In genomic region chr2:33441235-33441810, GRCh38 we compare ENCODE assay signal across 8 cellular contexts. TPM values are rescaled to one million over a fixed set of nuclear protein-coding genes. Genes with fewer than 3 reads are reported as not detected.
DNase-seq lines count a peak whose midpoint lies in the region; ATAC-seq, FAIRE-seq and TF ChIP-seq lines count a peak whose summit lies in the region.

No MANE protein-coding gene starts in this region.

- H3K27ac ChIP-seq in OCI-LY7 (ENCODE audit: low read depth, low read length, poor library complexity, severe bottlenecking) (no peak overlapping the region), mammary epithelial cell (ENCODE audit: insufficient read depth, low read depth, low read length) (no peak overlapping the region), kidney (ENCODE audit: low read depth in 2 of 2, low read length in 2 of 2) (no peak overlapping the region), transverse colon (no peak overlapping the region)

- DNase-seq in Calu3 = peak; percentile 49
- peak; percentile 63 for DNase-seq in OCI-LY7 (ENCODE audit: low spot score)
- peak; percentile 51 for DNase-seq in mammary epithelial cell
- DNase-seq in kidney = no peak
- peak; percentile 15 for DNase-seq in transverse colon
- no peak for DNase-seq in activated T-helper 2 cell treated with anti-CD3 and anti-CD28 coated beads, Interferon-gamma antibody, Interleukin-2, Interleukin-4, amounts not matched to agents 10 μg/mL and 5 μg/mL and 100 μg/mL, durations not matched to agents 14 hours and 24 hours and 36 hours (ENCODE audit: low spot score)

- BruUV-seq in Calu3 (replicated peaks; lab: Mats Ljungman, UMichigan) (no TSS peak), OCI-LY7 (replicated peaks; lab: Mats Ljungman, UMichigan) (no TSS peak), mammary epithelial cell (replicated peaks; lab: Mats Ljungman, UMichigan) (no TSS peak)

- peak; percentile 23 for FAIRE-seq in kidney (lab: Jason Lieb, UNC)

- H2AFZ ChIP-seq in OCI-LY7 (ENCODE audit: low read length) = no peak overlapping the region
- H2AFZ ChIP-seq in mammary epithelial cell (ENCODE audit: low read depth, low read length) = no peak overlapping the region

- H3K79me2 ChIP-seq in OCI-LY7 (ENCODE audit: insufficient read depth, low read depth, low read length) (no peaks in the 10 kb centered on the region), mammary epithelial cell (ENCODE audit: insufficient read depth, low read length) (no peaks in the 10 kb centered on the region)

- H3K27me3 ChIP-seq in mammary epithelial cell (ENCODE audit: insufficient read depth, low read length) (no peaks in the 10 kb centered on the region), transverse colon (no peaks in the 10 kb centered on the region)

- in situ Hi-C loops in mammary epithelial cell (cut with MboI; ENCODE audit: low sequenced_read_pairs in 2 of 2) (no loop called here), transverse colon (cut with MboI; ENCODE audit: low pct_ligation_motif_present in 1 of 4, low pct_unique_long_range_greater_than_20kb in 1 of 4, low sequenced_read_pairs in 3 of 4) (no loop called here)

- no peaks in the 10 kb centered on the region for H3K27me3 Mint-ChIP-seq in Calu3 (ENCODE audit: unreplicated experiment)
- H3K27me3 Mint-ChIP-seq in activated T-helper 2 cell treated with anti-CD3 and anti-CD28 coated beads, Interferon-gamma antibody, Interleukin-2, Interleukin-4, amounts not matched to agents 10 μg/mL and 5 μg/mL and 100 μg/mL, durations not matched to agents 14 hours and 24 hours and 36 hours (ENCODE audit: low read depth) = peaks cover 27% of the 10 kb centered on the region

- no peaks in the 10 kb centered on the region for H3K36me3 Mint-ChIP-seq in Calu3 (ENCODE audit: insufficient read depth, unreplicated experiment)
- H3K36me3 Mint-ChIP-seq in activated T-helper 2 cell treated with anti-CD3 and anti-CD28 coated beads, Interferon-gamma antibody, Interleukin-2, Interleukin-4, amounts not matched to agents 10 μg/mL and 5 μg/mL and 100 μg/mL, durations not matched to agents 14 hours and 24 hours and 36 hours (ENCODE audit: low read depth) = no peaks in the 10 kb centered on the region

- H3K4me3 Mint-ChIP-seq in Calu3 (ENCODE audit: low read depth, unreplicated experiment) = no peak overlapping the region
- no peak overlapping the region for H3K4me3 Mint-ChIP-seq in activated T-helper 2 cell treated with anti-CD3 and anti-CD28 coated beads, Interferon-gamma antibody, Interleukin-2, Interleukin-4, amounts not matched to agents 10 μg/mL and 5 μg/mL and 100 μg/mL, durations not matched to agents 14 hours and 24 hours and 36 hours (ENCODE audit: low read depth)

- CTCF ChIA-PET in Calu3 (lab: Charles Lee) (interaction anchor here (0.6 to 1.1 kb wide), 7 partner anchors 28 to 668 kb away, joined by 3 to 7 read pairs (median 4); no protein-coding TSS in a partner anchor), OCI-LY7 (lab: Charles Lee; ENCODE audit: unreplicated experiment) (interaction anchor here (0.6 kb wide), 1 partner anchor 639 kb away, joined by 3 read pairs; no protein-coding TSS in a partner anchor), mammary epithelial cell (lab: Charles Lee; ENCODE audit: low non-redundant PET) (interaction anchor here (0.7 to 1.0 kb wide), 2 partner anchors 28 to 166 kb away, joined by 6 to 41 read pairs; no protein-coding TSS in a partner anchor)

- H3K4me1 ChIP-seq in OCI-LY7 (ENCODE audit: insufficient read depth, low read length, poor library complexity, severe bottlenecking) (no peaks in the 10 kb centered on the region), mammary epithelial cell (ENCODE audit: insufficient read depth, low read length) (peaks cover 6% of the 10 kb centered on the region), kidney (ENCODE audit: control insufficient read depth in 1 of 2, insufficient read depth in 1 of 2, low read depth in 1 of 2, low read length in 2 of 2) (no peaks in the 10 kb centered on the region), transverse colon (no peaks in the 10 kb centered on the region)

- TF ChIP-seq CTCF in Calu3 (IDR thresholded peaks at IDR 0.05; ENCODE audit: unreplicated experiment) (peak; percentile 44), OCI-LY7 (conservative IDR thresholded peaks at IDR 0.05; ENCODE audit: low read length) (peak; percentile 96), mammary epithelial cell (conservative IDR thresholded peaks at IDR 0.05 in 1 of 2, IDR thresholded peaks at IDR 0.05 in 1 of 2; ENCODE audit: extremely low read depth in 1 of 2, insufficient read depth in 1 of 2, low read depth in 1 of 2, low read length in 2 of 2) (peak; percentile 76 to 82), kidney (IDR thresholded peaks at IDR 0.05; ENCODE audit: borderline replicate concordance, extremely low read depth, insufficient read depth) (peak; percentile 77), transverse colon (IDR thresholded peaks at IDR 0.05) (peak in 4 of 5 experiments; percentile 31 to 39 (median 34))

- ATAC-seq in GM18868 (IDR thresholded peaks at IDR 0.05; ENCODE audit: unreplicated experiment) = peak; percentile 92
- ATAC-seq in HG03354 (IDR thresholded peaks at IDR 0.05; ENCODE audit: poor library complexity, severe bottlenecking, unreplicated experiment) = peak; percentile 80

- H4K20me1 ChIP-seq in OCI-LY7 (ENCODE audit: insufficient read depth, low read length) (no peaks in the 10 kb centered on the region), mammary epithelial cell (ENCODE audit: insufficient read depth, low read length) (no peaks in the 10 kb centered on the region)

- no peak for TF ChIP-seq EP300 in transverse colon (IDR thresholded peaks at IDR 0.05; ENCODE audit: low read depth)

- no peak overlapping the region for H3K9ac ChIP-seq in mammary epithelial cell (ENCODE audit: insufficient read depth, low read length)
- H3K9ac ChIP-seq in kidney (ENCODE audit: low read length in 2 of 2) = no peak overlapping the region

- no peak overlapping the region for H3K27ac Mint-ChIP-seq in Calu3 (ENCODE audit: unreplicated experiment)
- H3K27ac Mint-ChIP-seq in activated T-helper 2 cell treated with anti-CD3 and anti-CD28 coated beads, Interferon-gamma antibody, Interleukin-2, Interleukin-4, amounts not matched to agents 10 μg/mL and 5 μg/mL and 100 μg/mL, durations not matched to agents 14 hours and 24 hours and 36 hours = no peak overlapping the region

- POLR2A ChIA-PET in OCI-LY7 (lab: Charles Lee) = interaction anchor here (0.6 kb wide), 1 partner anchor 97 kb away, joined by 3 read pairs; no protein-coding TSS in a partner anchor

- WGBS in mammary epithelial cell (ENCODE audit: low coverage, missing lambda C conversion rate) = 33% methylated on average over 3 of the region's 3 CpGs
- WGBS in transverse colon (ENCODE audit: low coverage in 1 of 2), 2 donors = 24 to 35% methylated on average over 3 of the region's 3 CpGs

- intact Hi-C loops in Calu3 (cut with micrococcal nuclease; ENCODE audit: unreplicated experiment) (loop anchor here (1.0 to 2.0 kb wide), 3 partner anchors 28 to 669 kb away; no protein-coding TSS in a partner anchor), OCI-LY7 (cut with micrococcal nuclease; ENCODE audit: unreplicated experiment) (loop anchor here (2.0 kb wide), 1 partner anchor 669 kb away; no protein-coding TSS in a partner anchor), mammary epithelial cell (cut with micrococcal nuclease) (loop anchor here (1.0 to 10.0 kb wide), 6 partner anchors 28 to 669 kb away; no protein-coding TSS in a partner anchor), kidney (cut with DNase I) (no loop called here), transverse colon (cut with DNase I; ENCODE audit: low total_unique reads) (no loop called here)
- intact Hi-C loops in activated T-helper 2 cell treated with anti-CD3 and anti-CD28 coated beads, Interferon-gamma antibody, Interleukin-2, Interleukin-4, amounts not matched to agents 10 μg/mL and 5 μg/mL and 100 μg/mL, durations not matched to agents 14 hours and 24 hours and 36 hours (cut with micrococcal nuclease) = loop anchor here (2.0 kb wide), 1 partner anchor 141 kb away; no protein-coding TSS in a partner anchor

- H3K4me3 ChIP-seq in OCI-LY7 (ENCODE audit: low read depth, low read length, poor library complexity, severe bottlenecking) = no peak overlapping the region
- no peak overlapping the region for H3K4me3 ChIP-seq in mammary epithelial cell (replicated peaks in 1 of 3; ENCODE audit: insufficient read depth in 1 of 3, low read depth in 2 of 3, low read length in 3 of 3)
- no peak overlapping the region for H3K4me3 ChIP-seq in kidney (ENCODE audit: low read length in 2 of 2)
- no peak overlapping the region for H3K4me3 ChIP-seq in transverse colon

- dilution Hi-C loops in mammary epithelial cell (cut with HindIII; ENCODE audit: low sequenced_read_pairs) = no loop called here

- H3K4me1 Mint-ChIP-seq in Calu3 (ENCODE audit: low read depth, unreplicated experiment) = no peaks in the 10 kb centered on the region
- no peaks in the 10 kb centered on the region for H3K4me1 Mint-ChIP-seq in activated T-helper 2 cell treated with anti-CD3 and anti-CD28 coated beads, Interferon-gamma antibody, Interleukin-2, Interleukin-4, amounts not matched to agents 10 μg/mL and 5 μg/mL and 100 μg/mL, durations not matched to agents 14 hours and 24 hours and 36 hours (ENCODE audit: low read depth)

- no peaks in the 10 kb centered on the region for H3K9me3 ChIP-seq in OCI-LY7 (ENCODE audit: low read length)
- H3K9me3 ChIP-seq in mammary epithelial cell (replicated peaks; ENCODE audit: insufficient read depth, low read length) = no peaks in the 10 kb centered on the region
- H3K9me3 ChIP-seq in kidney (ENCODE audit: control insufficient read depth in 1 of 2, low read length in 2 of 2) = no peaks in the 10 kb centered on the region
- H3K9me3 ChIP-seq in transverse colon = no peaks in the 10 kb centered on the region

- TF ChIP-seq POLR2A in transverse colon (IDR thresholded peaks at IDR 0.05) = no peak

- H3K36me3 ChIP-seq in OCI-LY7 (ENCODE audit: insufficient read depth, low read length) (no peaks in the 10 kb centered on the region), mammary epithelial cell (ENCODE audit: insufficient read depth, low read length) (no peaks in the 10 kb centered on the region), kidney (ENCODE audit: control insufficient read depth in 1 of 2, insufficient read depth in 2 of 2, low read length in 2 of 2) (no peaks in the 10 kb centered on the region), transverse colon (no peaks in the 10 kb centered on the region)

- no peaks in the 10 kb centered on the region for H3K9me2 ChIP-seq in OCI-LY7 (ENCODE audit: insufficient read depth, low read length)

- H3K4me2 ChIP-seq in OCI-LY7 (ENCODE audit: low read length) (no peak overlapping the region), mammary epithelial cell (ENCODE audit: insufficient read depth, low read depth, low read length) (no peak overlapping the region)

- no peaks in the 10 kb centered on the region for H3K9me3 Mint-ChIP-seq in Calu3 (ENCODE audit: low read depth, unreplicated experiment)
- H3K9me3 Mint-ChIP-seq in activated T-helper 2 cell treated with anti-CD3 and anti-CD28 coated beads, Interferon-gamma antibody, Interleukin-2, Interleukin-4, amounts not matched to agents 10 μg/mL and 5 μg/mL and 100 μg/mL, durations not matched to agents 14 hours and 24 hours and 36 hours = no peaks in the 10 kb centered on the region

RNA-seq across cellular contexts. Expression of gene RASGRP3, which starts 35.1 kb away (rescaled TPM):
- total RNA-seq in Calu3 (2022) (4.6 and 10.4 TPM in 2 replicates), OCI-LY7 (2022) (8.7 and 11.2 TPM in 2 replicates), mammary epithelial cell (1 to 10 TPM in 1 of 2 donors, not detected in 1; 1.5 TPM), kidney (22.6 TPM), transverse colon (10 to 100 TPM in 1 of 4 donors, 1 to 10 TPM in 2, not detected in 1; 3.4 to 16.5 (median 4.8) TPM)
- total RNA-seq in OCI-LY7 (2014; rRNA removed; shearing (Covaris generic)) = 5.1 and 5.3 TPM in 2 replicates
- polyA plus RNA-seq in mammary epithelial cell (0.06 TPM), kidney (ENCODE audit: insufficient read depth, low read depth, low replicate concordance) (7.8 TPM)
- polyA minus RNA-seq in mammary epithelial cell = not detected
- 1.5 and 2.5 TPM in 2 replicates for total RNA-seq in activated T-helper 2 cell treated with anti-CD3 and anti-CD28 coated beads, Interferon-gamma antibody, Interleukin-2, Interleukin-4, amounts not matched to agents 10 μg/mL and 5 μg/mL and 100 μg/mL, durations not matched to agents 14 hours and 24 hours and 36 hours

Comparison
In these comparisons a context has a peak if more than half of its experiments do, and no peak if none do; other contexts are left out.
1. DNase-seq: peak in Calu3 (single experiment), OCI-LY7 (single experiment), mammary epithelial cell (single experiment) and transverse colon (single experiment); none in kidney (single experiment) and activated T-helper 2 cell treated with anti-CD3 and anti-CD28 coated beads, Interferon-gamma antibody, Interleukin-2, Interleukin-4, amounts not matched to agents 10 μg/mL and 5 μg/mL and 100 μg/mL, durations not matched to agents 14 hours and 24 hours and 36 hours (single experiment).
2. CTCF ChIP-seq: peak in every context shown above with its lines; median percentile 96 in OCI-LY7; 79 in mammary epithelial cell; 77 in kidney; 44 in Calu3; 34 in transverse colon.
3. intact Hi-C loops: an anchor here in Calu3 (1.0 to 2.0 kb wide), OCI-LY7 (2.0 kb wide), mammary epithelial cell (1.0 to 10.0 kb wide) and activated T-helper 2 cell treated with anti-CD3 and anti-CD28 coated beads, Interferon-gamma antibody, Interleukin-2, Interleukin-4, amounts not matched to agents 10 μg/mL and 5 μg/mL and 100 μg/mL, durations not matched to agents 14 hours and 24 hours and 36 hours (2.0 kb wide); none called in kidney and transverse colon.